In genomic region chr17:32913593-32913992, GRCh38 we compare ENCODE assay signal across 30 cellular contexts. TPM values are rescaled to one million over a fixed set of nuclear protein-coding genes. Genes with fewer than 3 reads are reported as not detected.
"Had no signal": no experiment of that assay in that cellular context is flagged by ENCODE, and none has a peak within 500 bp of the region (broad histone marks: within the 10 kb centered on the region; RNA-seq: fewer than 3 reads in every experiment).

No MANE protein-coding gene starts in this region.

- FAIRE-seq: astrocyte, kidney, TTC549 had no signal

- H3K27ac ChIP-seq: brain microvascular endothelial cell, dorsolateral prefrontal cortex, neural progenitor cell, parathyroid adenoma, psoas muscle, upper lobe of right lung, WERI-Rb-1 had no signal

- H3K27ac Mint-ChIP-seq: naive thymus-derived CD4-positive, alpha-beta T cell; neural progenitor cell; stimulated activated naive B cell treated with anti-CD40 and anti-IgM and Interleukin-4, amounts not matched to agents 10 μg/mL and 1 μg/mL and 100 μg/mL, for 72 hours had no signal

- H3K36me3 ChIP-seq: brain microvascular endothelial cell, neural progenitor cell, stomach, thyroid gland, upper lobe of right lung, WERI-Rb-1 had no signal

- DNase-seq: activated CD4-positive, alpha-beta T cell treated with anti-CD3 and anti-CD28 coated beads, Interleukin-2, amount 50 U/mL, for 1 hour; activated CD4-positive, CD25-positive, alpha-beta regulatory T cell treated with anti-CD3 and anti-CD28 coated beads, Interleukin-2, amount 50 U/mL, for 72 hours; activated gamma-delta T cell; activated naive CD4-positive, alpha-beta T cell treated with anti-CD3 and anti-CD28 coated beads, Interleukin-2, amount 50 U/mL, for 16 hours; amniotic stem cell; brain microvascular endothelial cell; dorsolateral prefrontal cortex; effector memory CD8-positive, alpha-beta T cell; erythroblast; head of caudate nucleus; hippocampal formation; kidney; left colon; midbrain; naive thymus-derived CD4-positive, alpha-beta T cell; occipital lobe; psoas muscle; stimulated activated CD4-positive, alpha-beta T cell treated with anti-CD3 and anti-CD28 coated beads, Interleukin-4, amount 100 ng/mL, for 4 hours; stimulated activated naive B cell treated with anti-CD40 and anti-IgM and Interleukin-4, amounts not matched to agents 10 μg/mL and 1 μg/mL and 100 μg/mL, for 72 hours; stomach; T-helper 9 cell; thyroid gland; upper lobe of right lung; WERI-Rb-1 had no signal

- H3K4me3 ChIP-seq: coronary artery, dorsolateral prefrontal cortex, neural progenitor cell, psoas muscle, smooth muscle cell, stomach, thyroid gland, upper lobe of right lung had no signal

- H3K27me3 Mint-ChIP-seq: effector memory CD8-positive, alpha-beta T cell had no signal

- H3K4me3 Mint-ChIP-seq: effector memory CD8-positive, alpha-beta T cell; naive thymus-derived CD4-positive, alpha-beta T cell; neural progenitor cell; stimulated activated naive B cell treated with anti-CD40 and anti-IgM and Interleukin-4, amounts not matched to agents 10 μg/mL and 1 μg/mL and 100 μg/mL, for 72 hours had no signal

- H3K36me3 Mint-ChIP-seq: naive thymus-derived CD4-positive, alpha-beta T cell; neural progenitor cell; stimulated activated naive B cell treated with anti-CD40 and anti-IgM and Interleukin-4, amounts not matched to agents 10 μg/mL and 1 μg/mL and 100 μg/mL, for 72 hours had no signal

- H3K4me1 ChIP-seq: parathyroid adenoma, psoas muscle had no signal

- H3K9me3 Mint-ChIP-seq: effector memory CD8-positive, alpha-beta T cell; neural progenitor cell; stimulated activated naive B cell treated with anti-CD40 and anti-IgM and Interleukin-4, amounts not matched to agents 10 μg/mL and 1 μg/mL and 100 μg/mL, for 72 hours had no signal

- H2AFZ ChIP-seq: neural progenitor cell, parathyroid adenoma had no signal

- H3K4me1 Mint-ChIP-seq: stimulated activated naive B cell treated with anti-CD40 and anti-IgM and Interleukin-4, amounts not matched to agents 10 μg/mL and 1 μg/mL and 100 μg/mL, for 72 hours had no signal

- H3K9me3 ChIP-seq: psoas muscle, stomach, thyroid gland, upper lobe of right lung had no signal

- ATAC-seq: left colon; naive thymus-derived CD4-positive, alpha-beta T cell; psoas muscle; stimulated activated naive B cell treated with anti-CD40 and anti-IgM and Interleukin-4, amounts not matched to agents 10 μg/mL and 1 μg/mL and 100 μg/mL, for 72 hours; upper lobe of right lung had no signal

- H3K4me2 ChIP-seq: neural progenitor cell, smooth muscle cell had no signal

- H3K79me2 ChIP-seq: parathyroid adenoma had no signal

- H3K9ac ChIP-seq: neural progenitor cell, parathyroid adenoma had no signal

- H3K27me3 ChIP-seq: brain microvascular endothelial cell, dorsolateral prefrontal cortex, neural progenitor cell, stomach, thyroid gland, upper lobe of right lung had no signal

RNA-seq across cellular contexts. Expression of gene TMEM98, which starts 14.4 kb away (rescaled TPM):
- polyA plus RNA-seq: naive thymus-derived CD4-positive, alpha-beta T cell had no signal
